Comparison of ENCODE assay signal across 29 cellular contexts in genomic region chr2:213914510-213914909, GRCh38.
"Had no signal": no experiment of that assay in that cellular context is flagged by ENCODE, and none has a peak within 500 bp of the region (broad histone marks: within the 10 kb centered on the region; RNA-seq: fewer than 3 reads in every experiment).

No MANE protein-coding gene starts in this region.

- H3K9me3 ChIP-seq: neutrophil, prostate gland, testis, uterus had no signal

- H3K36me3 ChIP-seq: neutrophil, prostate gland, spleen, suprapubic skin, tibial artery, transverse colon, upper lobe of right lung, uterus had no signal

- H3K4me2 ChIP-seq: smooth muscle cell had no signal

- DNase-seq: naive B cell; naive thymus-derived CD8-positive, alpha-beta T cell; nephron progenitor cell; nucleus accumbens; right cardiac atrium; spleen; stimulated activated CD4-positive, alpha-beta T cell treated with anti-CD3 and anti-CD28 coated beads, Interleukin-12 subunit alpha, Interleukin-12 subunit beta, amount 100 ng/mL, for 4 hours; stimulated activated CD4-positive, alpha-beta T cell treated with anti-CD3 and anti-CD28 coated beads, Interleukin-1b, Interleukin-23, amount 100 ng/mL, for 48 hours; stimulated activated CD4-positive, alpha-beta T cell treated with anti-CD3 and anti-CD28 coated beads, Interleukin-4, amount 100 ng/mL, for 1 hour; stimulated activated CD4-positive, alpha-beta T cell treated with anti-CD3 and anti-CD28 coated beads, Interleukin-4, amount 100 ng/mL, for 4 hours; stimulated activated CD8-positive, alpha-beta memory T cell treated with anti-CD3 and anti-CD28 coated beads, Interleukin-4, amount 100 ng/mL, for 48 hours; stimulated activated naive CD4-positive, alpha-beta T cell; stimulated activated naive CD8-positive, alpha-beta T cell treated with anti-CD3 and anti-CD28 coated beads, Interleukin-15, amount 100 ng/mL, for 72 hours; stimulated activated naive CD8-positive, alpha-beta T cell treated with anti-CD3 and anti-CD28 coated beads, Interleukin-15, Interleukin-2, amounts not matched to agents 100 U/mL and 50 U/mL, for 24 hours; substantia nigra; testis; tibial artery; transverse colon; upper lobe of right lung; uterus had no signal

- H3K4me3 ChIP-seq: prostate gland, skin epidermis, smooth muscle cell, spleen, suprapubic skin, testis, tibial artery, transverse colon, upper lobe of right lung, uterus had no signal

- H3K9ac ChIP-seq: parathyroid adenoma had no signal

- ATAC-seq: naive thymus-derived CD8-positive, alpha-beta T cell; natural killer cell treated with Interleukin-12 subunit alpha and Interleukin-12 subunit beta and Interleukin-15 and Interleukin-18, amount 100 ng/mL, for 72 hours; right cardiac atrium; sciatic nerve; stimulated activated memory B cell treated with anti-CD40 and anti-IgM and Interleukin-4, amounts not matched to agents 10 μg/mL and 1 μg/mL and 100 μg/mL, for 72 hours; stimulated activated naive CD8-positive, alpha-beta T cell treated with anti-CD3 and anti-CD28 coated beads, Interleukin-15, amount 100 ng/mL, for 72 hours; stimulated activated naive CD8-positive, alpha-beta T cell treated with anti-CD3 and anti-CD28 coated beads, Interleukin-15, Interleukin-2, amounts not matched to agents 100 U/mL and 50 U/mL, for 24 hours; upper lobe of right lung had no signal

- H2AFZ ChIP-seq: parathyroid adenoma had no signal

- H3K79me2 ChIP-seq: parathyroid adenoma had no signal

- H3K27me3 ChIP-seq: neutrophil, spleen, suprapubic skin, testis, tibial artery, transverse colon, upper lobe of right lung, uterus had no signal

- H3K4me1 ChIP-seq: parathyroid adenoma, prostate gland, spleen, suprapubic skin, testis, tibial artery, transverse colon, upper lobe of right lung, uterus had no signal

- H3K27ac ChIP-seq: neutrophil, parathyroid adenoma, prostate gland, skin epidermis, spleen, suprapubic skin, testis, tibial artery, transverse colon, upper lobe of right lung, uterus had no signal
